In the genomic region with DNA sequence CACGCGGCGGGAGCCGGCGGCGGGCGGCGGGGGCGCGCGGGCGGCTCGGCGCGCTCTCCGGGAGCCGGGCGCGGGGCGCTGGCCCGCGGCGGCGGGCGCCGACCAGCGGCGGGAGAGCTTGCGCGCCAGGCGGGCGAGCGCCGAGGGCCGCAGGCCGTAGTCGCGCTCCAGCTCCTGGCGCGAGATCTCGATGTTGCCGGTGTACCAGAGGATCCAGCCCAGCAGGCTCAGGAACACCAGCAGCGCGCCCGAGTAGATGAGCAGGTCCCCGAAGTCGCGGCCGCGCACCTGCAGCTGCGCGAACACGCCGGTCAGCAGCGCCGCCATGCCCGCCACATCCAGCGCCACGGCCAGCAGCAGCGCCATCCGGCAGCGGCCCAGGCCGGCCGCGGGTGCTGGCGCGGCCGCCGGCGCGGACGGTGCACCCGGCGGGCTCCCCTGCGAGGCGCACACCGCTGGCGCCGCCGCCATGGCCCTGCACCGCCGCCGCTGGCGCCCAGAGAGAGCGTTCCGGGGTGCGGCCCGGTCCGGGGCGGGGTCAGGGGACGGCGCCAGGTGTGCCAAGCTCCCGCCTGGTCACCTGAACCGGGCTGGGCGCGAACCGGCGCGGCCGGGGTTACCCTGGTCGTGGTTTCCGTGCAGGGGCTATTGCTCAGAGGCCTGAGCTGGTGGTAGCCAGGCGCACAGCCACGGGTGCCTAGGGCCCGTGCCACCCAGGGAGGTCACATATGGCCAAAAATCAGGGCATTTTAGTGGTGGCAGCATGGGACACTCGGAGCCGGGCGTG, we compare ENCODE assay signal across 8 cellular contexts. TPM values are rescaled to one million over a fixed set of nuclear protein-coding genes. Genes with fewer than 3 reads are reported as not detected.
DNase-seq lines count a peak whose midpoint lies in the region; TF ChIP-seq lines count a peak whose summit lies in the region.

TSS of gene TMEM238 (minus strand) at position 504 of the 787 bp plus-strand sequence. CDS start at position 471, 33 bp downstream.

- TF ChIP-seq CTCF in liver (IDR thresholded peaks at IDR 0.05; ENCODE audit: low read depth, low read length, missing input control): peak; percentile 12

- no peaks in the 10 kb centered on the region for H3K9me3 ChIP-seq in duodenal mucosa (ENCODE audit: control insufficient read depth in 1 of 2, low read length in 2 of 2)
- no peaks in the 10 kb centered on the region for H3K9me3 ChIP-seq in liver (ENCODE audit: control insufficient read depth in 4 of 4, low read length in 3 of 4)

- H3K27me3 ChIP-seq in duodenal mucosa (ENCODE audit: control insufficient read depth in 1 of 2, insufficient read depth in 2 of 2, low read length in 2 of 2) (no peaks in the 10 kb centered on the region), liver (ENCODE audit: control insufficient read depth in 4 of 4, insufficient read depth in 4 of 4, low read length in 3 of 4) (no peaks in the 10 kb centered on the region)

- WGBS in liver: 2% methylated on average over 108 of the region's 108 CpGs

- peak within 1 kb of the TSS; percentile 98 for H3K27ac Mint-ChIP-seq in activated CD4-positive, alpha-beta T cell treated with anti-CD3 and anti-CD28 coated beads, Interleukin-2, amount 10 ng/mL, durations not matched to agents 24 days and 14 days

- H3K27me3 Mint-ChIP-seq in activated CD4-positive, alpha-beta T cell treated with anti-CD3 and anti-CD28 coated beads, Interleukin-2, amount 10 ng/mL, durations not matched to agents 24 days and 14 days: no peaks in the 10 kb centered on the region

- peaks cover 41% of the 10 kb centered on the region for H3K4me1 Mint-ChIP-seq in activated CD4-positive, alpha-beta T cell treated with anti-CD3 and anti-CD28 coated beads, Interleukin-2, amount 10 ng/mL, durations not matched to agents 24 days and 14 days

- H3K4me3 ChIP-seq in duodenal mucosa (ENCODE audit: low read depth in 1 of 2, low read length in 2 of 2): peak within 1 kb of the TSS; percentile 79 to 99
- peak within 1 kb of the TSS; percentile 56 to 71 (median 64) for H3K4me3 ChIP-seq in liver (ENCODE audit: low read depth in 1 of 3, low read length in 3 of 3)

- H3K4me1 ChIP-seq in duodenal mucosa (ENCODE audit: control insufficient read depth in 1 of 2, insufficient read depth in 2 of 2, low read length in 2 of 2) (peaks cover 35 to 38% of the 10 kb centered on the region in 2 donors), liver (ENCODE audit: control insufficient read depth in 4 of 4, insufficient read depth in 4 of 4, low read length in 3 of 4) (peaks cover 16 to 39% (median 30%) of the 10 kb centered on the region in 4 donors)

- H3K9ac ChIP-seq in duodenal mucosa (ENCODE audit: low read depth in 1 of 2, low read length in 2 of 2) (peak within 1 kb of the TSS; percentile 83 to 94), liver (ENCODE audit: low read depth in 1 of 2, low read length in 2 of 2) (peak within 1 kb of the TSS; percentile 71 to 83)

- intact Hi-C loops in activated CD4-positive, alpha-beta T cell treated with anti-CD3 and anti-CD28 coated beads, Interleukin-2, amount 10 ng/mL, durations not matched to agents 24 days and 14 days (cut with micrococcal nuclease): loop anchor here (2.0 kb wide), 1 partner anchor 81 kb away; no protein-coding TSS in a partner anchor

- H3K9me3 Mint-ChIP-seq in activated CD4-positive, alpha-beta T cell treated with anti-CD3 and anti-CD28 coated beads, Interleukin-2, amount 10 ng/mL, durations not matched to agents 24 days and 14 days: peaks cover 6% of the 10 kb centered on the region

- no peak for TF ChIP-seq RAD21 in liver (IDR thresholded peaks at IDR 0.05)

- peak within 1 kb of the TSS; percentile 97 for H3K4me3 Mint-ChIP-seq in activated CD4-positive, alpha-beta T cell treated with anti-CD3 and anti-CD28 coated beads, Interleukin-2, amount 10 ng/mL, durations not matched to agents 24 days and 14 days

- peak within 1 kb of the TSS; percentile 94 for H3K27ac ChIP-seq in duodenal mucosa (ENCODE audit: low read depth, low read length)
- peak within 1 kb of the TSS; percentile 75 to 94 for H3K27ac ChIP-seq in liver (ENCODE audit: low read depth in 1 of 2, low read length in 2 of 2)

- H3K36me3 Mint-ChIP-seq in activated CD4-positive, alpha-beta T cell treated with anti-CD3 and anti-CD28 coated beads, Interleukin-2, amount 10 ng/mL, durations not matched to agents 24 days and 14 days (ENCODE audit: low read depth): peaks cover 50% of the 10 kb centered on the region

- peak; percentile 47 for DNase-seq in NK-92 treated with Interleukin-12 subunit alpha and Interleukin-12 subunit beta, amount 100 ng/mL, for 24 hours (lab: John Stamatoyannopoulos, UW)
- no peak for DNase-seq in NK-92 (lab: John Stamatoyannopoulos, UW; ENCODE audit: unreplicated experiment)
- DNase-seq in NCI-H1694 treated with DMSO at 0.1 percent for 48 hours (lab: John Stamatoyannopoulos, UW): peak; percentile 43
- peak; percentile 88 for DNase-seq in activated CD4-positive, alpha-beta T cell treated with anti-CD3 and anti-CD28 coated beads, Interleukin-2, amount 10 ng/mL, durations not matched to agents 24 days and 14 days
- DNase-seq in stimulated activated CD8-positive, alpha-beta memory T cell treated with anti-CD3 and anti-CD28 coated beads, Interleukin-4, amount 100 ng/mL, for 48 hours: peak; percentile 72
- no peak for DNase-seq in GDM1 (lab: John Stamatoyannopoulos, UW)

- H3K36me3 ChIP-seq in duodenal mucosa (ENCODE audit: control insufficient read depth in 1 of 2, insufficient read depth in 2 of 2, low read length in 2 of 2) (peaks cover 20 to 21% of the 10 kb centered on the region in 2 donors), liver (ENCODE audit: control insufficient read depth in 4 of 4, insufficient read depth in 3 of 4, low read depth in 1 of 4, low read length in 3 of 4) (peaks cover 7 to 18% (median 12%) of the 10 kb centered on the region in 4 donors)

TF ChIP-seq in liver, 16 proteins besides CTCF, POLR2A, EP300 and RAD21:
- TF ChIP-seq EGR1 (IDR thresholded peaks at IDR 0.05; ENCODE audit: low read depth in 2 of 2): no peak
- TF ChIP-seq NR2F2 (IDR thresholded peaks at IDR 0.05): no peak
- TF ChIP-seq, protein P1, sequence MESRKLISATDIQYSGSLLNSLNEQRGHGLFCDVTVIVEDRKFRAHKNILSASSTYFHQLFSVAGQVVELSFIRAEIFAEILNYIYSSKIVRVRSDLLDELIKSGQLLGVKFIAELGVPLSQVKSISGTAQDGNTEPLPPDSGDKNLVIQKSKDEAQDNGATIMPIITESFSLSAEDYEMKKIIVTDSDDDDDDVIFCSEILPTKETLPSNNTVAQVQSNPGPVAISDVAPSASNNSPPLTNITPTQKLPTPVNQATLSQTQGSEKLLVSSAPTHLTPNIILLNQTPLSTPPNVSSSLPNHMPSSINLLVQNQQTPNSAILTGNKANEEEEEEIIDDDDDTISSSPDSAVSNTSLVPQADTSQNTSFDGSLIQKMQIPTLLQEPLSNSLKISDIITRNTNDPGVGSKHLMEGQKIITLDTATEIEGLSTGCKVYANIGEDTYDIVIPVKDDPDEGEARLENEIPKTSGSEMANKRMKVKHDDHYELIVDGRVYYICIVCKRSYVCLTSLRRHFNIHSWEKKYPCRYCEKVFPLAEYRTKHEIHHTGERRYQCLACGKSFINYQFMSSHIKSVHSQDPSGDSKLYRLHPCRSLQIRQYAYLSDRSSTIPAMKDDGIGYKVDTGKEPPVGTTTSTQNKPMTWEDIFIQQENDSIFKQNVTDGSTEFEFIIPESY (IDR thresholded peaks at IDR 0.05): no peak
- no peak for TF ChIP-seq REST (IDR thresholded peaks at IDR 0.05)
- TF ChIP-seq TAF1 (conservative IDR thresholded peaks at IDR 0.05): no peak
- TF ChIP-seq JUND (IDR thresholded peaks at IDR 0.05): no peak
- TF ChIP-seq, protein P2, sequence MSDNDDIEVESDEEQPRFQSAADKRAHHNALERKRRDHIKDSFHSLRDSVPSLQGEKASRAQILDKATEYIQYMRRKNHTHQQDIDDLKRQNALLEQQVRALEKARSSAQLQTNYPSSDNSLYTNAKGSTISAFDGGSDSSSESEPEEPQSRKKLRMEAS (IDR thresholded peaks at IDR 0.05): no peak
- no peak for TF ChIP-seq RXRA (IDR thresholded peaks at IDR 0.05)
- TF ChIP-seq HNF4G (IDR thresholded peaks at IDR 0.05): no peak
- no peak for TF ChIP-seq HNF4A (conservative IDR thresholded peaks at IDR 0.05)
- no peak for TF ChIP-seq FOXA1 (IDR thresholded peaks at IDR 0.05)
- no peak for TF ChIP-seq GABPA (IDR thresholded peaks at IDR 0.05 in 1 of 2, conservative IDR thresholded peaks at IDR 0.05 in 1 of 2)
- no peak for TF ChIP-seq SP1 (IDR thresholded peaks at IDR 0.05)
- TF ChIP-seq, protein P3, sequence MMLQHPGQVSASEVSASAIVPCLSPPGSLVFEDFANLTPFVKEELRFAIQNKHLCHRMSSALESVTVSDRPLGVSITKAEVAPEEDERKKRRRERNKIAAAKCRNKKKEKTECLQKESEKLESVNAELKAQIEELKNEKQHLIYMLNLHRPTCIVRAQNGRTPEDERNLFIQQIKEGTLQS (IDR thresholded peaks at IDR 0.05): no peak
TF ChIP-seq in liver: peak in this region for 0.

RNA-seq across cellular contexts. Expression of gene TMEM238, which starts in this region (rescaled TPM):
- 9.7 and 11.3 TPM in 2 replicates for total RNA-seq in activated CD4-positive, alpha-beta T cell treated with anti-CD3 and anti-CD28 coated beads, Interleukin-2, amount 10 ng/mL, durations not matched to agents 24 days and 14 days
- under 1 TPM; 0.08 to 0.47 TPM for total RNA-seq in liver
- under 1 TPM; 0.47 to 0.54 TPM for polyA plus RNA-seq in liver

Comparison
In these comparisons a context has a peak if more than half of its experiments do, and no peak if none do; other contexts are left out.
1. DNase-seq: peak in NK-92 treated with Interleukin-12 subunit alpha and Interleukin-12 subunit beta, amount 100 ng/mL, for 24 hours (single experiment), NCI-H1694 treated with DMSO at 0.1 percent for 48 hours (single experiment), activated CD4-positive, alpha-beta T cell treated with anti-CD3 and anti-CD28 coated beads, Interleukin-2, amount 10 ng/mL, durations not matched to agents 24 days and 14 days (single experiment) and stimulated activated CD8-positive, alpha-beta memory T cell treated with anti-CD3 and anti-CD28 coated beads, Interleukin-4, amount 100 ng/mL, for 48 hours (single experiment); none in NK-92 (single experiment) and GDM1 (single experiment).